Comparison of ENCODE assay signal across 11 cellular contexts in the genomic region with DNA sequence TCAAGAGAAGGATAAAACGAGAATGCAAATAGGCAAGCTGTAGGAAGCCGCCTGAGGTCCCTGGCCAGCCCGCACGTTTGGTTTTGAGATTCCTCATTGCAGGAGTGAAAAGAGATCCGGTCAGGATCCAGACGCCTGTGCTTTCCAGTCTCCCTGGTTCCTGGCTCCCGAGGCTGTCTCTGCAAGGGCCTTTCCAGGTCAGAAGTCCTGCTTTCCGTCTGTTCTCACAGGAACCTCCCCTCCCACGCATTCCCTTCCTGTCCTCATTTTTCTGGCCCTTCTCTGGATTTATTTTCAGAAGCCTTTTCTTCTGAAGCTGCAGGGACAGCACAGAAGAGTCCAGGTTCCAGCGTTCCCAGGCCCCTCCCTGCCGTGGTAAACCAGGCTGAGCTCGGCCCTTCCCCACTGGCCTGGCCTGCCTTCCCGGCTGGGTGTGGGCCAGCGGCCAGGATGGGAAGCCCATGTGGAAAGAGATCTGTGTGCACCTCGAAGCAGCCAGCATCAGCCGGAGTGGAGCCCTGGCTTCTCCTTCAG. TPM values are rescaled to one million over a fixed set of nuclear protein-coding genes. Genes with fewer than 3 reads are reported as not detected.
DNase-seq lines count a peak whose midpoint lies in the region; ATAC-seq and TF ChIP-seq lines count a peak whose summit lies in the region.
"Had no signal": no experiment of that assay in that cellular context is flagged by ENCODE, and none has a peak within 500 bp of the region (broad histone marks: within the 10 kb centered on the region; RNA-seq: fewer than 3 reads in every experiment).

No MANE protein-coding gene starts in this region.

- H3K9me3 ChIP-seq in vagina, result no peaks in the 10 kb centered on the region

- H3K27ac ChIP-seq in vagina, result peak overlapping the region; percentile 67

- ATAC-seq in GM18505 (IDR thresholded peaks at IDR 0.05; ENCODE audit: unreplicated experiment) (no peak), HG03280 (IDR thresholded peaks at IDR 0.05; ENCODE audit: unreplicated experiment) (no peak)
- ATAC-seq: GM23338 had no signal

- TF ChIP-seq CTCF in vagina (IDR thresholded peaks at IDR 0.05), result no peak

- no peak for TF ChIP-seq POLR2A in vagina (IDR thresholded peaks at IDR 0.05)
- TF ChIP-seq POLR2A in GM18505 (IDR thresholded peaks at IDR 0.05; ENCODE audit: borderline replicate concordance, extremely low read depth, insufficient read depth, insufficient read length), result no peak

- DNase-seq in astrocyte of the hippocampus (ENCODE audit: low read depth, low spot score), result peak; percentile 24
- peak; percentile 89 for DNase-seq in cardiac septum (ENCODE audit: low spot score)
- peak; percentile 22 for DNase-seq in non-pigmented ciliary epithelial cell (ENCODE audit: low read depth)
- peak in 1 of 2 donors; percentile 97 for DNase-seq in vagina (ENCODE audit: extremely low spot score in 2 of 2)
- no peak for DNase-seq in NCI-H82 (lab: John Stamatoyannopoulos, UW)
- DNase-seq: activated CD4-positive, alpha-beta memory T cell treated with anti-CD3 and anti-CD28 coated beads, Interleukin-2, amount 10 ng/mL, durations not matched to agents 7 days and 5 days; effector CD4-positive, alpha-beta T cell; OCI-M1 had no signal

- no peak overlapping the region for H3K4me3 ChIP-seq in vagina
- H3K4me3 ChIP-seq: GM23338 had no signal

- H3K27me3 ChIP-seq in vagina, result no peaks in the 10 kb centered on the region

- intact Hi-C loops in cardiac septum (cut with DNase I) (no loop called here), vagina (cut with DNase I) (no loop called here)

- no peaks in the 10 kb centered on the region for H3K36me3 ChIP-seq in vagina

- H3K4me1 ChIP-seq in vagina, result peaks cover 37% of the 10 kb centered on the region

RNA-seq across cellular contexts. Expression of a gene that starts 54.0 kb away (rescaled TPM):
- 18.9 TPM for total RNA-seq in cardiac septum
- total RNA-seq in vagina, result 6.1 TPM
